20 cellular contexts compared by ENCODE assay signal in the genomic region with DNA sequence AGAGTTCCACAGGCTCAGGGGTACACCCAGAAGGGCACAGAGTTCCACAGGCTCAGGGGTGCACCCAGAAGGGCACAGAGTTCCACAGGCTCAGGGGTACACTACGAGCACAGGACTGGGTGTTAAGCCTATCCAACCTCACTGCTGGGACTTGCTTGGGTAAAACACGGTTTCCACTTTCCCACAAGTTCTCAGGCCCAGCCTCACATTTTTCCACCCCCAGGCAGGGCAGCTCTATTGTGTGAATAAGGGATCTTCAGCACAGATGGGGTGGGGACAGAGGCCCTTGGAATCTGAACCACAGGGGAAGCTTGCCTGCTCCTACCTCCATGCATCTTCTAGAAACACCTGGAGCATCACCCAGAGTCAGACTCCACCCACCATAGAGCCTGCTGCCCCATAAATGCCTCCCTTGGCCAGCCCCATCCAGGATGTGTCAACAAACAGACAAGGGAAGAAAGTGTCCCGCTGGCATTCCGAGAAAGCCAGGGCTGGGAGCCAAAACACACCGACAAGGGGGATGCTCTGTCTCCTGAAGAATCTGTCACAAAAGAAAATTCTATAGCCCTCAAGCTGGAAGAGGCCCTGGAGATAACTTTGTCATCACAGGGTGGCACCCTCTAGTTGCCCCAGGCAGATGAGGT. TPM values are rescaled to one million over a fixed set of nuclear protein-coding genes. Genes with fewer than 3 reads are reported as not detected.
DNase-seq lines count a peak whose midpoint lies in the region; ATAC-seq and TF ChIP-seq lines count a peak whose summit lies in the region.
"Had no signal": no experiment of that assay in that cellular context is flagged by ENCODE, and none has a peak within 500 bp of the region (broad histone marks: within the 10 kb centered on the region; RNA-seq: fewer than 3 reads in every experiment).

No MANE protein-coding gene starts in this region.

- H3K27ac Mint-ChIP-seq in activated naive CD8-positive, alpha-beta T cell: peak overlapping the region; percentile 34
- no peak overlapping the region for H3K27ac Mint-ChIP-seq in activated naive CD8-positive, alpha-beta T cell treated with anti-CD3 and anti-CD28 coated beads, Interleukin-2, amount 50 U/mL, for 24 hours
- peak overlapping the region; percentile 71 to 90 for H3K27ac Mint-ChIP-seq in effector memory CD8-positive, alpha-beta T cell
- H3K27ac Mint-ChIP-seq: HFFc6 had no signal

- peaks cover 44% of the 10 kb centered on the region for H3K4me1 Mint-ChIP-seq in activated naive CD8-positive, alpha-beta T cell (ENCODE audit: low read depth)
- H3K4me1 Mint-ChIP-seq in activated naive CD8-positive, alpha-beta T cell treated with anti-CD3 and anti-CD28 coated beads, Interleukin-2, amount 50 U/mL, for 24 hours: peaks cover 71% of the 10 kb centered on the region
- H3K4me1 Mint-ChIP-seq in effector memory CD8-positive, alpha-beta T cell (ENCODE audit: low read depth in 2 of 2): peaks cover 60 to 72% of the 10 kb centered on the region in 2 donors

- TF ChIP-seq CTCF in LNCaP clone FGC (IDR thresholded peaks at IDR 0.05; ENCODE audit: control insufficient read depth, extremely low read depth, insufficient read depth) (no peak), transverse colon (IDR thresholded peaks at IDR 0.05) (no peak)

- no peak for TF ChIP-seq EP300 in transverse colon (IDR thresholded peaks at IDR 0.05; ENCODE audit: low read depth)

- no peak for TF ChIP-seq POLR2A in transverse colon (IDR thresholded peaks at IDR 0.05)

- H3K27ac ChIP-seq in transverse colon: peak overlapping the region; percentile 47 to 74 (median 60)
- H3K27ac ChIP-seq: KMS-11 had no signal

- peaks cover 27% of the 10 kb centered on the region for H3K36me3 Mint-ChIP-seq in activated naive CD8-positive, alpha-beta T cell
- H3K36me3 Mint-ChIP-seq in activated naive CD8-positive, alpha-beta T cell treated with anti-CD3 and anti-CD28 coated beads, Interleukin-2, amount 50 U/mL, for 24 hours (ENCODE audit: low read depth): peaks cover 56% of the 10 kb centered on the region
- peaks cover 45% of the 10 kb centered on the region for H3K36me3 Mint-ChIP-seq in effector memory CD8-positive, alpha-beta T cell (ENCODE audit: insufficient read depth)

- no peak for ATAC-seq in activated naive CD8-positive, alpha-beta T cell treated with anti-CD3 and anti-CD28 coated beads, Interleukin-2, amount 50 U/mL, for 24 hours
- ATAC-seq in effector memory CD8-positive, alpha-beta T cell (replicated peaks): no peak

- H3K27me3 Mint-ChIP-seq in activated naive CD8-positive, alpha-beta T cell: no peaks in the 10 kb centered on the region
- H3K27me3 Mint-ChIP-seq in activated naive CD8-positive, alpha-beta T cell treated with anti-CD3 and anti-CD28 coated beads, Interleukin-2, amount 50 U/mL, for 24 hours: no peaks in the 10 kb centered on the region
- H3K27me3 Mint-ChIP-seq in effector memory CD8-positive, alpha-beta T cell: no peaks in the 10 kb centered on the region

- H3K4me3 ChIP-seq in LNCaP clone FGC (ENCODE audit: low read depth, low read length) (no peak overlapping the region), transverse colon (no peak overlapping the region)
- H3K4me3 ChIP-seq: lung, smooth muscle cell, suprapubic skin had no signal

- in situ Hi-C loops in transverse colon (cut with MboI; ENCODE audit: low pct_ligation_motif_present in 1 of 4, low pct_unique_long_range_greater_than_20kb in 1 of 4, low sequenced_read_pairs in 3 of 4): no loop called here

- H3K4me1 ChIP-seq in transverse colon: peaks cover 0 to 25% (median 19%) of the 10 kb centered on the region in 4 donors

- intact Hi-C loops in transverse colon (cut with DNase I; ENCODE audit: low total_unique reads): no loop called here

- H3K27me3 ChIP-seq in transverse colon: no peaks in the 10 kb centered on the region

- WGBS in transverse colon (ENCODE audit: low coverage in 1 of 2), 2 donors: 64% methylated on average over 5 of the region's 5 CpGs; no CpG with 5 or more reads in 1 of the 2 donors

- no peaks in the 10 kb centered on the region for H3K9me3 Mint-ChIP-seq in activated naive CD8-positive, alpha-beta T cell (ENCODE audit: low read depth)
- no peaks in the 10 kb centered on the region for H3K9me3 Mint-ChIP-seq in activated naive CD8-positive, alpha-beta T cell treated with anti-CD3 and anti-CD28 coated beads, Interleukin-2, amount 50 U/mL, for 24 hours
- H3K9me3 Mint-ChIP-seq in effector memory CD8-positive, alpha-beta T cell: no peaks in the 10 kb centered on the region
- H3K9me3 Mint-ChIP-seq: HFFc6 had no signal

- H3K4me3 Mint-ChIP-seq in activated naive CD8-positive, alpha-beta T cell: no peak overlapping the region
- no peak overlapping the region for H3K4me3 Mint-ChIP-seq in activated naive CD8-positive, alpha-beta T cell treated with anti-CD3 and anti-CD28 coated beads, Interleukin-2, amount 50 U/mL, for 24 hours
- H3K4me3 Mint-ChIP-seq in effector memory CD8-positive, alpha-beta T cell: peak overlapping the region in 1 of 2 donors; percentile 31
- H3K4me3 Mint-ChIP-seq: HFFc6 had no signal

- no peak for DNase-seq in activated naive CD8-positive, alpha-beta T cell treated with anti-CD3 and anti-CD28 coated beads, Interleukin-2, amount 50 U/mL, for 24 hours
- DNase-seq in LNCaP clone FGC (ENCODE audit: low read depth) (peak; percentile 87), transverse colon (peak; percentile 51), kidney tubule cell (ENCODE audit: low spot score) (no peak), inferior parietal cortex (ENCODE audit: extremely low spot score) (no peak)
- no peak for DNase-seq in effector memory CD8-positive, alpha-beta T cell
- DNase-seq: activated effector memory CD4-positive, alpha-beta T cell treated with Interleukin-2 at 50 U/mL for 16 hours; AML-193; amniotic stem cell; GF-D8; glutamatergic neuron; HFFc6; NCI-H1092; NCI-H2171; stimulated activated CD4-positive, alpha-beta T cell treated with anti-CD3 and anti-CD28 coated beads, Interleukin-4, amount 100 ng/mL, for 4 hours had no signal

- H3K36me3 ChIP-seq in transverse colon: no peaks in the 10 kb centered on the region
- H3K36me3 ChIP-seq: suprapubic skin had no signal

- no peaks in the 10 kb centered on the region for H3K9me3 ChIP-seq in transverse colon

RNA-seq across cellular contexts. Expression of gene CRACR2A, which starts 4.8 kb away (rescaled TPM):
- total RNA-seq in transverse colon: 100 to 1,000 TPM in 2 of 4 donors, 10 to 100 TPM in 2; 34.5 to 165 (median 85.8) TPM

Comparison
In these comparisons a context has a peak if more than half of its experiments do, and no peak if none do; other contexts are left out.
1. DNase-seq: peak in LNCaP clone FGC (single experiment) and transverse colon (single experiment); none in activated naive CD8-positive, alpha-beta T cell treated with anti-CD3 and anti-CD28 coated beads, Interleukin-2, amount 50 U/mL, for 24 hours (single experiment), effector memory CD8-positive, alpha-beta T cell (0 of 3), kidney tubule cell (single experiment) and inferior parietal cortex (single experiment).